ENCODE assay signal across 1 cellular context in genomic region chr1:93016171-93016570, GRCh38.
TF ChIP-seq lines count a peak whose summit lies in the region.

No MANE protein-coding gene starts in this region.

TF ChIP-seq in SK-N-SH, 30 proteins besides CTCF, POLR2A, EP300 and RAD21 (continued from another document):
- TF ChIP-seq, protein P1, sequence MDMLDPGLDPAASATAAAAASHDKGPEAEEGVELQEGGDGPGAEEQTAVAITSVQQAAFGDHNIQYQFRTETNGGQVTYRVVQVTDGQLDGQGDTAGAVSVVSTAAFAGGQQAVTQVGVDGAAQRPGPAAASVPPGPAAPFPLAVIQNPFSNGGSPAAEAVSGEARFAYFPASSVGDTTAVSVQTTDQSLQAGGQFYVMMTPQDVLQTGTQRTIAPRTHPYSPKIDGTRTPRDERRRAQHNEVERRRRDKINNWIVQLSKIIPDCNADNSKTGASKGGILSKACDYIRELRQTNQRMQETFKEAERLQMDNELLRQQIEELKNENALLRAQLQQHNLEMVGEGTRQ (IDR thresholded peaks at IDR 0.05; ENCODE audit: borderline replicate concordance, low read depth, low read length): no peak
- TF ChIP-seq RCOR1 (IDR thresholded peaks at IDR 0.05; ENCODE audit: low read length) (no peak), NFIC (IDR thresholded peaks at IDR 0.05; ENCODE audit: borderline replicate concordance) (no peak), POLR2AphosphoS5 (IDR thresholded peaks at IDR 0.05; ENCODE audit: low read depth, low read length) (no peak), ELF1 (IDR thresholded peaks at IDR 0.05) (no peak), PBX3 (IDR thresholded peaks at IDR 0.05) (no peak), FOSL2 (IDR thresholded peaks at IDR 0.05; ENCODE audit: borderline replicate concordance, low read depth) (no peak), CHD2 (IDR thresholded peaks at IDR 0.05; ENCODE audit: low read length, partially characterized antibody) (no peak), JUND (IDR thresholded peaks at IDR 0.05) (no peak), FOXM1 (IDR thresholded peaks at IDR 0.05; ENCODE audit: low read depth) (no peak), FOXJ3 (CRISPR knock-in tag; IDR thresholded peaks at IDR 0.05) (no peak), TEAD4 (IDR thresholded peaks at IDR 0.05; ENCODE audit: borderline replicate concordance, insufficient read depth) (no peak), TAF1 (IDR thresholded peaks at IDR 0.05; ENCODE audit: borderline replicate concordance, low read depth, low read length) (no peak), USF1 (IDR thresholded peaks at IDR 0.05; ENCODE audit: borderline replicate concordance, low read depth) (no peak), EZH2phosphoT487 (IDR thresholded peaks at IDR 0.05; ENCODE audit: borderline replicate concordance, low read depth) (no peak), RFX5 (IDR thresholded peaks at IDR 0.05; ENCODE audit: low read length) (no peak)
- TF ChIP-seq, protein P2, sequence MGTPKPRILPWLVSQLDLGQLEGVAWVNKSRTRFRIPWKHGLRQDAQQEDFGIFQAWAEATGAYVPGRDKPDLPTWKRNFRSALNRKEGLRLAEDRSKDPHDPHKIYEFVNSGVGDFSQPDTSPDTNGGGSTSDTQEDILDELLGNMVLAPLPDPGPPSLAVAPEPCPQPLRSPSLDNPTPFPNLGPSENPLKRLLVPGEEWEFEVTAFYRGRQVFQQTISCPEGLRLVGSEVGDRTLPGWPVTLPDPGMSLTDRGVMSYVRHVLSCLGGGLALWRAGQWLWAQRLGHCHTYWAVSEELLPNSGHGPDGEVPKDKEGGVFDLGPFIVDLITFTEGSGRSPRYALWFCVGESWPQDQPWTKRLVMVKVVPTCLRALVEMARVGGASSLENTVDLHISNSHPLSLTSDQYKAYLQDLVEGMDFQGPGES (IDR thresholded peaks at IDR 0.05; ENCODE audit: low read depth, low read length): no peak
- TF ChIP-seq, protein P3, sequence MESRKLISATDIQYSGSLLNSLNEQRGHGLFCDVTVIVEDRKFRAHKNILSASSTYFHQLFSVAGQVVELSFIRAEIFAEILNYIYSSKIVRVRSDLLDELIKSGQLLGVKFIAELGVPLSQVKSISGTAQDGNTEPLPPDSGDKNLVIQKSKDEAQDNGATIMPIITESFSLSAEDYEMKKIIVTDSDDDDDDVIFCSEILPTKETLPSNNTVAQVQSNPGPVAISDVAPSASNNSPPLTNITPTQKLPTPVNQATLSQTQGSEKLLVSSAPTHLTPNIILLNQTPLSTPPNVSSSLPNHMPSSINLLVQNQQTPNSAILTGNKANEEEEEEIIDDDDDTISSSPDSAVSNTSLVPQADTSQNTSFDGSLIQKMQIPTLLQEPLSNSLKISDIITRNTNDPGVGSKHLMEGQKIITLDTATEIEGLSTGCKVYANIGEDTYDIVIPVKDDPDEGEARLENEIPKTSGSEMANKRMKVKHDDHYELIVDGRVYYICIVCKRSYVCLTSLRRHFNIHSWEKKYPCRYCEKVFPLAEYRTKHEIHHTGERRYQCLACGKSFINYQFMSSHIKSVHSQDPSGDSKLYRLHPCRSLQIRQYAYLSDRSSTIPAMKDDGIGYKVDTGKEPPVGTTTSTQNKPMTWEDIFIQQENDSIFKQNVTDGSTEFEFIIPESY (IDR thresholded peaks at IDR 0.05; ENCODE audit: borderline replicate concordance, low read depth): no peak
TF ChIP-seq in SK-N-SH: peak in this region for 0.
